1 cellular context compared by ENCODE assay signal in the genomic region with DNA sequence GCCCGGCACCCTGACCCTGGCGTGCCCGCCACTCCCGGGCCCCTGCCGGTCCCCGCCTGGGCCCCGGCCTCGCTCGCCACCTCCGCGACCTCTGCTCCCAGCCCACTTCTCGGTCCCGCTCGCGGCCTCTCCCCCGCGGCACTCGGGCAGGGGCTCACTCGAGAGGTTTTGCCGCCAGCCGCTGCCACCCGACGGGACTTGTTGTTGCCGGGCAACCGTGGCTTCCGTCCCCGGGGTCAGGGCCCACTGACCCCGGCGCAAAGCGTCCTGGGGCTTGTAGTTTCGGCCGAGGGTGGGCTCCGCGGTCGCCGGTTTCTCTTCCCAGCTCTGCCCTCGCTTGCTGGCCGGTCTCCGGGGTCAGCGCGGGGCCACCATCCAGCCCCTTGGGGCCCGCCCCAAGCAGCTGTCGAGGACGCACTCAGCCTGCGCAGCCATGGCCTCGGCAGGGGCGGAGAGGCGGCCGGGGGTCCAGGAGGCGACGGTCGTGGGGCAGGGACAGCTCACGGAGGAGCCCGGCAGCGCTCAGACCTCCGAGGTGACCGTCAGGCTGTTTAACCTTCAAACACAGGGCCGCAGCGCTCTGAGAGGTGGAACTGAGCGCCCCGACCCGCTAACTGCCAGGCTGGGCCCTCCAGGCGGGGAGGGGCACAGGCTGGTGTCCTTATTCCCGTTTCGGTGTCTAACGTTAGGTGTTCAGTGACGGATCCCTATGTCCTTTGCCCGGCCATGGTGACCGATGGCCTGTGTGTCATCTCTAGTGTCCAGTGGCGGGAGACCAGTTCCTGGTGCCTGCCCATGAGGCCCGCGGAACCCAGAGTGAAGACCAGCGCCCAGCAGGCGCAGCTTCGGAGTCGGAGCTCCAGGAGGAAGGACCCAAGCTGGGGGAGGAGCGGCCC.
TF ChIP-seq lines count a peak whose summit lies in the region.

TSS of gene C16orf86 (plus strand) at position 277 of the 896 bp plus-strand sequence. CDS start at position 434, 157 bp downstream.
TSS of gene ENKD1 (minus strand) at position 213 of the 896 bp plus-strand sequence. CDS start 308 bp downstream, outside the sequence.

TF ChIP-seq in HepG2, 621 proteins besides CTCF, POLR2A, EP300 and RAD21 (continued from another document and continues in another):
- TF ChIP-seq ZNF552 (CRISPR knock-in tag; IDR thresholded peaks at IDR 0.05; ENCODE audit: borderline replicate concordance) (peak; percentile 9; the same call in 1 of the 2 replicates), PBX3 (CRISPR knock-in tag; IDR thresholded peaks at IDR 0.05; ENCODE audit: borderline replicate concordance) (no peak), MTERF4 (CRISPR knock-in tag; IDR thresholded peaks at IDR 0.05) (peak; percentile 59), ZBTB7B (CRISPR knock-in tag; IDR thresholded peaks at IDR 0.05) (peak; percentile 64; the same call in 1 of the 2 replicates), ZHX2 (IDR thresholded peaks at IDR 0.05; ENCODE audit: low read depth) (no peak), ZHX2 (CRISPR knock-in tag; IDR thresholded peaks at IDR 0.05; ENCODE audit: borderline replicate concordance) (no peak; the same call in 1 of the 2 replicates), ZFP36 (IDR thresholded peaks at IDR 0.05; ENCODE audit: borderline replicate concordance, low read depth, low read length, partially characterized antibody) (no peak), ZNF317 (CRISPR knock-in tag; IDR thresholded peaks at IDR 0.05) (0 out of 2 replicates have a peak, but pooled peaks have one; percentile 46), SP1 (IDR thresholded peaks at IDR 0.05) (no peak), SP1 (CRISPR knock-in tag; IDR thresholded peaks at IDR 0.05) (no peak; the same call in 1 of the 2 replicates), PRDM4 (CRISPR knock-in tag; IDR thresholded peaks at IDR 0.05; ENCODE audit: borderline replicate concordance) (peak; percentile 27; the same call in 1 of the 2 replicates), SRSF4 (IDR thresholded peaks at IDR 0.05; ENCODE audit: low read depth, low read length, poor library complexity, severe bottlenecking) (no peak), ZNF629 (CRISPR knock-in tag; conservative IDR thresholded peaks at IDR 0.05) (no peak), PHF8 (CRISPR knock-in tag; IDR thresholded peaks at IDR 0.05) (peak; percentile 83), ZNF614 (CRISPR knock-in tag; IDR thresholded peaks at IDR 0.05; ENCODE audit: borderline replicate concordance) (no peak), TFDP1 (CRISPR knock-in tag; IDR thresholded peaks at IDR 0.05; ENCODE audit: borderline replicate concordance) (peak; percentile 56; the same call in 1 of the 2 replicates), REXO4 (CRISPR knock-in tag; IDR thresholded peaks at IDR 0.05; ENCODE audit: borderline replicate concordance) (no peak; the same call in 1 of the 2 replicates), FOXA3 (CRISPR knock-in tag; IDR thresholded peaks at IDR 0.05) (peak; percentile 26; the same call in 1 of the 2 replicates), DMAP1 (CRISPR knock-in tag; IDR thresholded peaks at IDR 0.05) (0 out of 2 replicates have a peak, but pooled peaks have one; percentile 23), STAG1 (CRISPR knock-in tag; IDR thresholded peaks at IDR 0.05) (no peak), KDM5B (CRISPR knock-in tag; IDR thresholded peaks at IDR 0.05; ENCODE audit: borderline replicate concordance) (peak; percentile 23; the same call in 1 of the 2 replicates), FOXM1 (CRISPR knock-in tag; IDR thresholded peaks at IDR 0.05) (0 out of 2 replicates have a peak, but pooled peaks have one; percentile 65), DDIT3 (CRISPR knock-in tag; IDR thresholded peaks at IDR 0.05) (0 out of 2 replicates have a peak, but pooled peaks have one; percentile 42), NRL (CRISPR knock-in tag; IDR thresholded peaks at IDR 0.05; ENCODE audit: borderline replicate concordance) (0 out of 2 replicates have a peak, but pooled peaks have one; percentile 49), ZBTB44 (CRISPR knock-in tag; IDR thresholded peaks at IDR 0.05) (no peak), ZNF225 (CRISPR knock-in tag; IDR thresholded peaks at IDR 0.05) (peak; percentile 51; the same call in 1 of the 2 replicates)
- TF ChIP-seq, protein P1, sequence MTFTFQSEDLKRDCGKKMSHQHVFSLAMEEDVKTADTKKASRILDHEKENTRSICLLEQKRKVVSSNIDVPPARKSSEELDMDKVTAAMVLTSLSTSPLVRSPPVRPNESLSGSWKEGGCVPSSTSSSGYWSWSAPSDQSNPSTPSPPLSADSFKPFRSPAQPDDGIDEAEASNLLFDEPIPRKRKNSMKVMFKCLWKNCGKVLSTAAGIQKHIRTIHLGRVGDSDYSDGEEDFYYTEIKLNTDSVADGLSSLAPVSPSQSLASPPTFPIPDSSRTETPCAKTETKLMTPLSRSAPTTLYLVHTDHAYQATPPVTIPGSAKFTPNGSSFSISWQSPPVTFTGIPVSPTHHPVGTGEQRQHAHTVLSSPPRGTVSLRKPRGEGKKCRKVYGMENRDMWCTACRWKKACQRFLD (CRISPR knock-in tag; IDR thresholded peaks at IDR 0.05; ENCODE audit: borderline replicate concordance), result no peak
- TF ChIP-seq, protein P2, sequence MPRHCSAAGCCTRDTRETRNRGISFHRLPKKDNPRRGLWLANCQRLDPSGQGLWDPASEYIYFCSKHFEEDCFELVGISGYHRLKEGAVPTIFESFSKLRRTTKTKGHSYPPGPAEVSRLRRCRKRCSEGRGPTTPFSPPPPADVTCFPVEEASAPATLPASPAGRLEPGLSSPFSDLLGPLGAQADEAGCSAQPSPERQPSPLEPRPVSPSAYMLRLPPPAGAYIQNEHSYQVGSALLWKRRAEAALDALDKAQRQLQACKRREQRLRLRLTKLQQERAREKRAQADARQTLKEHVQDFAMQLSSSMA (CRISPR knock-in tag; IDR thresholded peaks at IDR 0.05), result 0 out of 2 replicates have a peak, but pooled peaks have one; percentile 31
- TF ChIP-seq, protein P3, sequence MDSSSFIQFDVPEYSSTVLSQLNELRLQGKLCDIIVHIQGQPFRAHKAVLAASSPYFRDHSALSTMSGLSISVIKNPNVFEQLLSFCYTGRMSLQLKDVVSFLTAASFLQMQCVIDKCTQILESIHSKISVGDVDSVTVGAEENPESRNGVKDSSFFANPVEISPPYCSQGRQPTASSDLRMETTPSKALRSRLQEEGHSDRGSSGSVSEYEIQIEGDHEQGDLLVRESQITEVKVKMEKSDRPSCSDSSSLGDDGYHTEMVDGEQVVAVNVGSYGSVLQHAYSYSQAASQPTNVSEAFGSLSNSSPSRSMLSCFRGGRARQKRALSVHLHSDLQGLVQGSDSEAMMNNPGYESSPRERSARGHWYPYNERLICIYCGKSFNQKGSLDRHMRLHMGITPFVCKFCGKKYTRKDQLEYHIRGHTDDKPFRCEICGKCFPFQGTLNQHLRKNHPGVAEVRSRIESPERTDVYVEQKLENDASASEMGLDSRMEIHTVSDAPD (CRISPR knock-in tag; IDR thresholded peaks at IDR 0.05), result no peak
- TF ChIP-seq, protein P4, sequence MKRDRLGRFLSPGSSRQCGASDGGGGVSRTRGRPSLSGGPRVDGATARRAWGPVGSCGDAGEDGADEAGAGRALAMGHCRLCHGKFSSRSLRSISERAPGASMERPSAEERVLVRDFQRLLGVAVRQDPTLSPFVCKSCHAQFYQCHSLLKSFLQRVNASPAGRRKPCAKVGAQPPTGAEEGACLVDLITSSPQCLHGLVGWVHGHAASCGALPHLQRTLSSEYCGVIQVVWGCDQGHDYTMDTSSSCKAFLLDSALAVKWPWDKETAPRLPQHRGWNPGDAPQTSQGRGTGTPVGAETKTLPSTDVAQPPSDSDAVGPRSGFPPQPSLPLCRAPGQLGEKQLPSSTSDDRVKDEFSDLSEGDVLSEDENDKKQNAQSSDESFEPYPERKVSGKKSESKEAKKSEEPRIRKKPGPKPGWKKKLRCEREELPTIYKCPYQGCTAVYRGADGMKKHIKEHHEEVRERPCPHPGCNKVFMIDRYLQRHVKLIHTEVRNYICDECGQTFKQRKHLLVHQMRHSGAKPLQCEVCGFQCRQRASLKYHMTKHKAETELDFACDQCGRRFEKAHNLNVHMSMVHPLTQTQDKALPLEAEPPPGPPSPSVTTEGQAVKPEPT (CRISPR knock-in tag; IDR thresholded peaks at IDR 0.05; ENCODE audit: low read depth), result no peak
